20 cellular contexts compared by ENCODE assay signal in genomic region chr2:179441551-179441950, GRCh38.
DNase-seq lines count a peak whose midpoint lies in the region; ATAC-seq, FAIRE-seq and TF ChIP-seq lines count a peak whose summit lies in the region.
"Had no signal": no experiment of that assay in that cellular context is flagged by ENCODE, and none has a peak within 500 bp of the region (broad histone marks: within the 10 kb centered on the region; RNA-seq: fewer than 3 reads in every experiment).

No MANE protein-coding gene starts in this region.

- DNase-seq in EH (ENCODE audit: low read depth) (peak; percentile 32), HFFc6 (no peak), T-helper 9 cell (no peak), lower lobe of right lung (no peak), urothelium cell line (ENCODE audit: low spot score) (no peak)
- DNase-seq: Calu3; CD8-positive, alpha-beta T cell; DMS79 treated with DMSO at 0.1 percent for 48 hours; EL had no signal

- peak overlapping the region; percentile 8 for H3K27ac Mint-ChIP-seq in HFFc6
- H3K27ac Mint-ChIP-seq: B cell; CD8-positive, alpha-beta T cell had no signal

- no peaks in the 10 kb centered on the region for H3K36me3 ChIP-seq in iPS-20b (ENCODE audit: insufficient read depth, low read depth, low read length)
- H3K36me3 ChIP-seq in lower lobe of right lung, result peaks cover 9% of the 10 kb centered on the region
- H3K36me3 ChIP-seq: BLaER1 treated with 17β-estradiol and CSF1 and Interleukin-3, amounts not matched to agents 10 nM and 100 nM had no signal

- intact Hi-C loops in lower lobe of right lung (cut with DNase I), result no loop called here

- no peaks in the 10 kb centered on the region for H3K27me3 Mint-ChIP-seq in HFFc6 (ENCODE audit: insufficient read depth)

- no peak for ATAC-seq in HG03139 (IDR thresholded peaks at IDR 0.05; ENCODE audit: unreplicated experiment)
- ATAC-seq in lower lobe of right lung, result no peak
- ATAC-seq: A549; CD8-positive, alpha-beta T cell had no signal

- no peak overlapping the region for H3K4me3 Mint-ChIP-seq in HFFc6
- H3K4me3 Mint-ChIP-seq: B cell; CD8-positive, alpha-beta T cell had no signal

- no peak for FAIRE-seq in urothelium cell line (lab: Jason Lieb, UNC)
- FAIRE-seq: A549, GM12891, H1 had no signal

- H3K4me3 ChIP-seq in iPS-20b (ENCODE audit: low read length) (no peak overlapping the region), lower lobe of right lung (no peak overlapping the region)
- H3K4me3 ChIP-seq: A549; BLaER1 treated with 17β-estradiol and CSF1 and Interleukin-3, amounts not matched to agents 10 nM and 100 nM; HAP-1 had no signal

- H3K36me3 Mint-ChIP-seq in HFFc6 (ENCODE audit: low read depth), result no peaks in the 10 kb centered on the region
- H3K36me3 Mint-ChIP-seq: CD8-positive, alpha-beta T cell had no signal

- no peaks in the 10 kb centered on the region for H3K27me3 ChIP-seq in iPS-20b (ENCODE audit: insufficient read depth, low read length)
- no peaks in the 10 kb centered on the region for H3K27me3 ChIP-seq in lower lobe of right lung (ENCODE audit: low read depth)
- H3K27me3 ChIP-seq: BLaER1 treated with 17β-estradiol and CSF1 and Interleukin-3, amounts not matched to agents 10 nM and 100 nM had no signal

- H3K9me3 ChIP-seq in iPS-20b (ENCODE audit: insufficient read depth, low read depth, low read length), result no peaks in the 10 kb centered on the region
- H3K9me3 ChIP-seq in lower lobe of right lung, result no peaks in the 10 kb centered on the region
- H3K9me3 ChIP-seq: A549; BLaER1 treated with 17β-estradiol and CSF1 and Interleukin-3, amounts not matched to agents 10 nM and 100 nM; HAP-1 had no signal

- H3K9me3 Mint-ChIP-seq in HFFc6, result no peaks in the 10 kb centered on the region
- H3K9me3 Mint-ChIP-seq: CD8-positive, alpha-beta T cell had no signal

- peaks cover 42% of the 10 kb centered on the region for H3K4me1 ChIP-seq in iPS-20b (ENCODE audit: insufficient read depth, low read length)
- no peaks in the 10 kb centered on the region for H3K4me1 ChIP-seq in lower lobe of right lung
- H3K4me1 ChIP-seq: A549; BLaER1 treated with 17β-estradiol and CSF1 and Interleukin-3, amounts not matched to agents 10 nM and 100 nM had no signal

- H3K4me1 Mint-ChIP-seq in HFFc6 (ENCODE audit: low read depth), result peaks cover 41% of the 10 kb centered on the region
- H3K4me1 Mint-ChIP-seq: B cell had no signal

- peak overlapping the region; percentile 21; the same call in 1 of the 2 replicates for H3K9ac ChIP-seq in iPS-20b (ENCODE audit: low read depth, low read length)
- H3K9ac ChIP-seq: BLaER1 treated with 17β-estradiol and CSF1 and Interleukin-3, amounts not matched to agents 10 nM and 100 nM; KMS-11 had no signal

- TF ChIP-seq CTCF in HFFc6 (IDR thresholded peaks at IDR 0.05) (no peak), VCaP (conservative IDR thresholded peaks at IDR 0.05) (no peak), lower lobe of right lung (IDR thresholded peaks at IDR 0.05) (no peak)

- H3K27ac ChIP-seq in VCaP (peak overlapping the region; percentile 6; the same call in 1 of the 2 replicates), iPS-20b (ENCODE audit: low read length) (no peak overlapping the region), lower lobe of right lung (no peak overlapping the region)
- H3K27ac ChIP-seq: A549; BLaER1 treated with 17β-estradiol and CSF1 and Interleukin-3, amounts not matched to agents 10 nM and 100 nM; HL-60; KMS-11 had no signal
